ENCODE assay signal across 26 cellular contexts in the genomic region with DNA sequence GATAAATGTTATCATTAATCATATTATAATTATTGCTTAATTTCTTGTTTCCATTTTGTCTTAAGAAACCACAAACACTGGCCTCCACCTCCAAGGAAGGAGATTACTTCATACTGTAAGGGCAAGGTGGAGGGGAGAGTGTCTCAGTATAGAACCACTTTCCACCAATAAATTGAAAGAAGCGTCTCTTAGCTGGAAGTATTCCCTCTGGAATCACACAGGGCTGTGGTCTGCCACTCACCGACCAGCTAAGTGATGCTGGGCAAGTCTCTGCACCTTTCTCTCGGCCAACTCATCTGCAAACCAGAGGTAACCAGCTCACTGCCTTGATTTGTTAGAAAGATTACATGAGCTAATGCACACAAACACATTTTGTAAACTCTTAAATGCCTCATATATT.
DNase-seq lines count a peak whose midpoint lies in the region; ATAC-seq, FAIRE-seq and TF ChIP-seq lines count a peak whose summit lies in the region.
"Had no signal": no experiment of that assay in that cellular context is flagged by ENCODE, and none has a peak within 500 bp of the region (broad histone marks: within the 10 kb centered on the region; RNA-seq: fewer than 3 reads in every experiment).

No MANE protein-coding gene starts in this region.

- no peaks in the 10 kb centered on the region for H3K27me3 ChIP-seq in bronchial epithelial cell (ENCODE audit: control insufficient read depth, insufficient read depth, low read length)
- no peaks in the 10 kb centered on the region for H3K27me3 ChIP-seq in CD8-positive, alpha-beta memory T cell (ENCODE audit: insufficient read depth, low read length, poor library complexity, severe bottlenecking)
- H3K27me3 ChIP-seq: SJCRH30 had no signal

- TF ChIP-seq CTCF in bronchial epithelial cell (IDR thresholded peaks at IDR 0.05; ENCODE audit: insufficient read depth, low read length, severe bottlenecking) = no peak

- H3K27me3 Mint-ChIP-seq in activated naive CD4-positive, alpha-beta T cell treated with anti-CD3 and anti-CD28 coated beads, Interleukin-2, amount 10 ng/mL, durations not matched to agents 7 days and 5 days = no peaks in the 10 kb centered on the region
- H3K27me3 Mint-ChIP-seq in T-cell = no peaks in the 10 kb centered on the region
- H3K27me3 Mint-ChIP-seq in naive thymus-derived CD8-positive, alpha-beta T cell = no peaks in the 10 kb centered on the region
- H3K27me3 Mint-ChIP-seq in CD8-positive, alpha-beta memory T cell = no peaks in the 10 kb centered on the region

- peak overlapping the region; percentile 34 for H3K27ac Mint-ChIP-seq in activated naive CD4-positive, alpha-beta T cell treated with anti-CD3 and anti-CD28 coated beads, Interleukin-2, amount 10 ng/mL, durations not matched to agents 7 days and 5 days
- peak overlapping the region; percentile 3 to 70 for H3K27ac Mint-ChIP-seq in T-cell
- H3K27ac Mint-ChIP-seq in naive thymus-derived CD8-positive, alpha-beta T cell = peak overlapping the region; percentile 2 to 63 (median 34)
- H3K27ac Mint-ChIP-seq in CD8-positive, alpha-beta memory T cell = peak overlapping the region in 2 of 8 donors; percentile 5 to 17

- H3K9me3 ChIP-seq in CD8-positive, alpha-beta memory T cell (ENCODE audit: low read length) = no peaks in the 10 kb centered on the region
- H3K9me3 ChIP-seq: SJCRH30 had no signal

- no peak overlapping the region for H3K4me3 Mint-ChIP-seq in activated naive CD4-positive, alpha-beta T cell treated with anti-CD3 and anti-CD28 coated beads, Interleukin-2, amount 10 ng/mL, durations not matched to agents 7 days and 5 days
- peak overlapping the region in 1 of 3 donors; percentile 17 for H3K4me3 Mint-ChIP-seq in T-cell
- peak overlapping the region in 6 of 10 donors; percentile 5 to 52 (median 20) for H3K4me3 Mint-ChIP-seq in naive thymus-derived CD8-positive, alpha-beta T cell
- no peak overlapping the region for H3K4me3 Mint-ChIP-seq in CD8-positive, alpha-beta memory T cell

- POLR2A ChIA-PET in T-cell (lab: Charles Lee) = no interaction called here
- POLR2A ChIA-PET in naive thymus-derived CD8-positive, alpha-beta T cell (lab: Charles Lee) = no interaction called here
- POLR2A ChIA-PET in CD8-positive, alpha-beta memory T cell (lab: Charles Lee) = interaction anchor here (0.5 kb wide), 1 partner anchor 114 kb away, joined by 11 read pairs; no protein-coding TSS in a partner anchor

- peaks cover 21% of the 10 kb centered on the region for H3K36me3 Mint-ChIP-seq in activated naive CD4-positive, alpha-beta T cell treated with anti-CD3 and anti-CD28 coated beads, Interleukin-2, amount 10 ng/mL, durations not matched to agents 7 days and 5 days
- peaks cover 49% of the 10 kb centered on the region for H3K36me3 Mint-ChIP-seq in T-cell
- peaks cover 12 to 21% (median 13%) of the 10 kb centered on the region in 3 donors for H3K36me3 Mint-ChIP-seq in naive thymus-derived CD8-positive, alpha-beta T cell
- peaks cover 15 to 65% (median 20%) of the 10 kb centered on the region in 3 donors for H3K36me3 Mint-ChIP-seq in CD8-positive, alpha-beta memory T cell

- CTCF ChIA-PET in activated naive CD4-positive, alpha-beta T cell treated with anti-CD3 and anti-CD28 coated beads, Interleukin-2, amount 10 ng/mL, durations not matched to agents 7 days and 5 days (lab: Charles Lee) = interaction anchor here (0.9 kb wide), 1 partner anchor 76 kb away, joined by 3 read pairs; no protein-coding TSS in a partner anchor
- CTCF ChIA-PET in T-cell (lab: Charles Lee) = interaction anchor here in 1 of 2 donors (0.6 kb wide), 1 partner anchor 1282 kb away, joined by 3 read pairs; no protein-coding TSS in a partner anchor
- CTCF ChIA-PET in CD8-positive, alpha-beta memory T cell (lab: Charles Lee) = no interaction called here

- H3K4me1 Mint-ChIP-seq in activated naive CD4-positive, alpha-beta T cell treated with anti-CD3 and anti-CD28 coated beads, Interleukin-2, amount 10 ng/mL, durations not matched to agents 7 days and 5 days = peaks cover 12% of the 10 kb centered on the region
- H3K4me1 Mint-ChIP-seq in T-cell = peaks cover 18 to 40% (median 29%) of the 10 kb centered on the region in 3 donors
- H3K4me1 Mint-ChIP-seq in naive thymus-derived CD8-positive, alpha-beta T cell = peaks cover 15 to 48% (median 36%) of the 10 kb centered on the region in 4 donors
- H3K4me1 Mint-ChIP-seq in CD8-positive, alpha-beta memory T cell = peaks cover 43 to 59% (median 53%) of the 10 kb centered on the region in 3 donors

- H3K4me3 ChIP-seq in bronchial epithelial cell (ENCODE audit: low read depth, low read length) = no peak overlapping the region
- H3K4me3 ChIP-seq in CD8-positive, alpha-beta memory T cell (ENCODE audit: low read length) = no peak overlapping the region
- H3K4me3 ChIP-seq: GM12878, SJCRH30 had no signal

- H3K9me3 Mint-ChIP-seq in activated naive CD4-positive, alpha-beta T cell treated with anti-CD3 and anti-CD28 coated beads, Interleukin-2, amount 10 ng/mL, durations not matched to agents 7 days and 5 days = peaks cover 12% of the 10 kb centered on the region
- peaks cover 8 to 12% (median 11%) of the 10 kb centered on the region in 3 donors for H3K9me3 Mint-ChIP-seq in T-cell
- peaks cover 3 to 15% (median 12%) of the 10 kb centered on the region in 9 donors for H3K9me3 Mint-ChIP-seq in naive thymus-derived CD8-positive, alpha-beta T cell
- H3K9me3 Mint-ChIP-seq in CD8-positive, alpha-beta memory T cell = peaks cover 4 to 12% (median 9%) of the 10 kb centered on the region in 5 donors

- ATAC-seq in T-cell (replicated peaks in 1 of 4) = no peak
- ATAC-seq in naive thymus-derived CD8-positive, alpha-beta T cell = no peak
- ATAC-seq in GM21825 (IDR thresholded peaks at IDR 0.05; ENCODE audit: unreplicated experiment) = no peak
- ATAC-seq: GM12878, HCT116, HepG2, PC-3, SK-N-SH treated with all-trans-retinoic acid at 6 μM for 48 hours had no signal

- FAIRE-seq in bronchial epithelial cell (lab: Jason Lieb, UNC) = no peak
- FAIRE-seq: GM12878, H1, HepG2 had no signal

- peaks cover 13% of the 10 kb centered on the region for H3K4me1 ChIP-seq in CD8-positive, alpha-beta memory T cell (ENCODE audit: insufficient read depth, low read length)
- H3K4me1 ChIP-seq: SJCRH30 had no signal

- no peak for DNase-seq in activated naive CD4-positive, alpha-beta T cell treated with anti-CD3 and anti-CD28 coated beads, Interleukin-2, amount 10 ng/mL, durations not matched to agents 7 days and 5 days
- no peak for DNase-seq in activated naive CD4-positive, alpha-beta T cell treated with Interleukin-2 at 50 U/mL for 16 hours
- DNase-seq in T-cell = no peak
- DNase-seq in bronchial epithelial cell (ENCODE audit: low read depth) = peak; percentile 34
- no peak for DNase-seq in naive thymus-derived CD8-positive, alpha-beta T cell
- DNase-seq in DMS53 (lab: John Stamatoyannopoulos, UW) = no peak
- no peak for DNase-seq in CD8-positive, alpha-beta memory T cell
- DNase-seq: COR-L47; EL; GDM1; Karpas-422; NCI-H1092 treated with DMSO at 0.1 percent for 48 hours; NCI-H1436; NCI-H187; NCI-H446; NCI-H524 treated with DMSO at 0.1 percent for 48 hours; NCI-H774; NK-92 treated with Interleukin-12 subunit alpha and Interleukin-12 subunit beta, amount 100 ng/mL, for 24 hours; PC-3; SJCRH30 had no signal

- no peak overlapping the region for H3K27ac ChIP-seq in CD8-positive, alpha-beta memory T cell (ENCODE audit: low read depth, low read length)
- H3K27ac ChIP-seq: SJCRH30 had no signal

- no peaks in the 10 kb centered on the region for H3K36me3 ChIP-seq in bronchial epithelial cell (ENCODE audit: control insufficient read depth, insufficient read depth, low read length)
- H3K36me3 ChIP-seq in CD8-positive, alpha-beta memory T cell (ENCODE audit: insufficient read depth, low read length) = no peaks in the 10 kb centered on the region
- H3K36me3 ChIP-seq: SJCRH30 had no signal

Comparison
In these comparisons a context has a peak if more than half of its experiments do, and no peak if none do; other contexts are left out.
1. H3K4me3 Mint-ChIP-seq: peak in naive thymus-derived CD8-positive, alpha-beta T cell (6 of 10); none in activated naive CD4-positive, alpha-beta T cell treated with anti-CD3 and anti-CD28 coated beads, Interleukin-2, amount 10 ng/mL, durations not matched to agents 7 days and 5 days (single experiment) and CD8-positive, alpha-beta memory T cell (0 of 7).